In the genomic region with DNA sequence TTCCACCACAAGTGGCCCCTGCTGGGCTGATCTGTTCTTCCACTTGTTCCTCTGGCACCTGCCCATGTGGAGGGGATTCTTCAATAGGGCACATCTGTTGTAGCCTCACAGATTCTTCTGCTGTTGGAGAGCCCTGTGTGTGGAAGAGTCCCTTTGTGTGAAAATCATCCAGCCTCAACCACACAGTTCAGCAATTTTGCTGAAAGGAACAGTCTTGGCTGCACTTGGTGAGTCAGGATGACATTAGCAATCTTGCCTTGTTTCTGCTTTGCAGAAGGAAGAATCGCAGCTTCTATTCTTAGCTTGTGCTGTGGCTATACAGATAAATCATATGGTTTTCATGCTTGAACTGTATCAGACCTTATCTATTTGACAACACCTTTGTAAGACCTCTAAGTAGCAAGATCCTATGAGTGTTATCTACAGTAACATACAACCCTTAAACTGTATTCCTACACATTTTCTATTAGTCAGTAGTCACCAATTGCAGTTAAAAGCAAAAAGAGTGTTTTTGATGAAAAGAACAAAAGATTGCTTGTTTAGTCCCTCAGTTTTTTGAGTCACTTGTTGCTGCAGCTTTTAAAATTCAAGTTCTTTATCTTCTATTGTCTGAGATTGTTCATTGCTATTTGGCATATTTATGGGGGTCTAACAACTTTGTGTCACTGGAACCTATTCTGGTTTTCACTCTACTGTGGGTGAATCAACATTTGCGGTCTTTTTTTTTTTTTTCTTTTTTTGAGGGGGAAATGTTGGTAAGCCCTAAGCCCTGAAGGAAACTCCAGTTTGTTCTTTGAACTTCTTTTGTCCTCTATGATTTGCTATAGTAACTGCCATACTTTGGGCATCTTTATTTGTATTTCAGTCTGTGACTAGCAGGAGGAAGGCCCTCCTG, we compare ENCODE assay signal across 1 cellular context.
TF ChIP-seq lines count a peak whose summit lies in the region.

No MANE protein-coding gene starts in this region.

TF ChIP-seq in K562, 482 proteins besides CTCF, POLR2A, EP300 and RAD21 (continued from another document and continues in another):
- TF ChIP-seq, protein P1, sequence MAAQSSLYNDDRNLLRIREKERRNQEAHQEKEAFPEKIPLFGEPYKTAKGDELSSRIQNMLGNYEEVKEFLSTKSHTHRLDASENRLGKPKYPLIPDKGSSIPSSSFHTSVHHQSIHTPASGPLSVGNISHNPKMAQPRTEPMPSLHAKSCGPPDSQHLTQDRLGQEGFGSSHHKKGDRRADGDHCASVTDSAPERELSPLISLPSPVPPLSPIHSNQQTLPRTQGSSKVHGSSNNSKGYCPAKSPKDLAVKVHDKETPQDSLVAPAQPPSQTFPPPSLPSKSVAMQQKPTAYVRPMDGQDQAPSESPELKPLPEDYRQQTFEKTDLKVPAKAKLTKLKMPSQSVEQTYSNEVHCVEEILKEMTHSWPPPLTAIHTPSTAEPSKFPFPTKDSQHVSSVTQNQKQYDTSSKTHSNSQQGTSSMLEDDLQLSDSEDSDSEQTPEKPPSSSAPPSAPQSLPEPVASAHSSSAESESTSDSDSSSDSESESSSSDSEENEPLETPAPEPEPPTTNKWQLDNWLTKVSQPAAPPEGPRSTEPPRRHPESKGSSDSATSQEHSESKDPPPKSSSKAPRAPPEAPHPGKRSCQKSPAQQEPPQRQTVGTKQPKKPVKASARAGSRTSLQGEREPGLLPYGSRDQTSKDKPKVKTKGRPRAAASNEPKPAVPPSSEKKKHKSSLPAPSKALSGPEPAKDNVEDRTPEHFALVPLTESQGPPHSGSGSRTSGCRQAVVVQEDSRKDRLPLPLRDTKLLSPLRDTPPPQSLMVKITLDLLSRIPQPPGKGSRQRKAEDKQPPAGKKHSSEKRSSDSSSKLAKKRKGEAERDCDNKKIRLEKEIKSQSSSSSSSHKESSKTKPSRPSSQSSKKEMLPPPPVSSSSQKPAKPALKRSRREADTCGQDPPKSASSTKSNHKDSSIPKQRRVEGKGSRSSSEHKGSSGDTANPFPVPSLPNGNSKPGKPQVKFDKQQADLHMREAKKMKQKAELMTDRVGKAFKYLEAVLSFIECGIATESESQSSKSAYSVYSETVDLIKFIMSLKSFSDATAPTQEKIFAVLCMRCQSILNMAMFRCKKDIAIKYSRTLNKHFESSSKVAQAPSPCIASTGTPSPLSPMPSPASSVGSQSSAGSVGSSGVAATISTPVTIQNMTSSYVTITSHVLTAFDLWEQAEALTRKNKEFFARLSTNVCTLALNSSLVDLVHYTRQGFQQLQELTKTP (IDR thresholded peaks at IDR 0.05; ENCODE audit: low read depth in 1 of 2, partially characterized antibody in 2 of 2): peak; percentile 70 to 98
- TF ChIP-seq RBM34 (IDR thresholded peaks at IDR 0.05; ENCODE audit: borderline replicate concordance, insufficient read depth, low read length) (no peak), ATF3 (IDR thresholded peaks at IDR 0.05) (peak; percentile 95), ATF3 (CRISPR knock-in tag; conservative IDR thresholded peaks at IDR 0.05) (peak; percentile 65; the same call in 1 of the 2 replicates), KDM4B (IDR thresholded peaks at IDR 0.05; ENCODE audit: borderline replicate concordance in 2 of 2, low read depth in 1 of 2) (no peak; a peak in 1 of 4 replicates), FOXA3 (CRISPR knock-in tag; conservative IDR thresholded peaks at IDR 0.05 in 1 of 2, IDR thresholded peaks at IDR 0.05 in 1 of 2) (peak in 1 of 2 experiments; percentile 61; a peak in 2 of 4 replicates), CBFB (CRISPR knock-in tag; IDR thresholded peaks at IDR 0.05) (no peak), ZNF408 (CRISPR knock-in tag; IDR thresholded peaks at IDR 0.05; ENCODE audit: low read depth) (no peak), HDAC3 (IDR thresholded peaks at IDR 0.05; ENCODE audit: borderline replicate concordance, partially characterized antibody) (peak; percentile 99), EWSR1 (IDR thresholded peaks at IDR 0.05; ENCODE audit: borderline replicate concordance, low read depth, partially characterized antibody) (no peak), SRSF7 (optimal IDR thresholded peaks at IDR 0.05; ENCODE audit: low read depth, low read length) (no peak), ETV6 (IDR thresholded peaks at IDR 0.05; ENCODE audit: borderline replicate concordance in 1 of 2, low read depth in 2 of 2, low read length in 1 of 2) (peak in 1 of 2 experiments; percentile 91; a peak in 2 of 4 replicates), ETV6 (CRISPR knock-in tag; IDR thresholded peaks at IDR 0.05; ENCODE audit: borderline replicate concordance) (no peak), PPARD (CRISPR knock-in tag; IDR thresholded peaks at IDR 0.05) (no peak), HCFC1 (IDR thresholded peaks at IDR 0.05; ENCODE audit: low read depth, low read length) (peak; percentile 56), ZNF124 (CRISPR knock-in tag; IDR thresholded peaks at IDR 0.05) (no peak), ZNF707 (CRISPR knock-in tag; conservative IDR thresholded peaks at IDR 0.05) (no peak), RHOXF2B (CRISPR knock-in tag; conservative IDR thresholded peaks at IDR 0.05) (no peak), FOXP1 (CRISPR knock-in tag; IDR thresholded peaks at IDR 0.05) (no peak), FOXJ2 (tag; IDR thresholded peaks at IDR 0.05) (peak; percentile 88), SNRNP70 (optimal IDR thresholded peaks at IDR 0.05; ENCODE audit: low read depth, low read length) (no peak), NFYB (IDR thresholded peaks at IDR 0.05; ENCODE audit: extremely low read depth, insufficient read length) (no peak), SREBF1 (IDR thresholded peaks at IDR 0.05; ENCODE audit: borderline replicate concordance, low read depth, low read length) (no peak), POLR3A (IDR thresholded peaks at IDR 0.05; ENCODE audit: borderline replicate concordance, extremely low read depth, insufficient read depth, insufficient read length) (no peak), THRB (CRISPR knock-in tag; conservative IDR thresholded peaks at IDR 0.05) (0 out of 2 replicates have a peak, but pooled peaks have one; percentile 74), ARHGAP35 (IDR thresholded peaks at IDR 0.05; ENCODE audit: partially characterized antibody) (peak; percentile 50), HDAC1 (IDR thresholded peaks at IDR 0.05) (peak; percentile 94 to 99), ZNF282 (CRISPR knock-in tag; IDR thresholded peaks at IDR 0.05) (no peak), CBX8 (IDR thresholded peaks at IDR 0.05; ENCODE audit: borderline replicate concordance, extremely low read depth, low read depth, low read length, poor library complexity, severe bottlenecking) (no peak), ZNF561 (CRISPR knock-in tag; conservative IDR thresholded peaks at IDR 0.05) (no peak), ZNF57 (CRISPR knock-in tag; IDR thresholded peaks at IDR 0.05) (no peak), ZNF444 (CRISPR knock-in tag; IDR thresholded peaks at IDR 0.05) (peak; percentile 62), ARNT (IDR thresholded peaks at IDR 0.05) (peak; percentile 99), PRPF4 (IDR thresholded peaks at IDR 0.05; ENCODE audit: insufficient read depth, low read depth, low read length, poor library complexity, severe bottlenecking) (no peak), ZNF696 (CRISPR knock-in tag; conservative IDR thresholded peaks at IDR 0.05) (no peak), ASH1L (IDR thresholded peaks at IDR 0.05; ENCODE audit: borderline replicate concordance, low read depth, partially characterized antibody) (peak; percentile 25), ERF (CRISPR knock-in tag; IDR thresholded peaks at IDR 0.05) (no peak), GTF2E2 (tag; IDR thresholded peaks at IDR 0.05) (peak; percentile 92), TCF7 (IDR thresholded peaks at IDR 0.05; ENCODE audit: borderline replicate concordance) (peak; percentile 61; the same call in 1 of the 2 replicates), POLR2AphosphoS2 (IDR thresholded peaks at IDR 0.05; ENCODE audit: low read length) (no peak), TCFL5 (CRISPR knock-in tag; conservative IDR thresholded peaks at IDR 0.05) (0 out of 2 replicates have a peak, but pooled peaks have one; percentile 5), YY1 (IDR thresholded peaks at IDR 0.05; ENCODE audit: borderline replicate concordance in 1 of 3, control insufficient read depth in 1 of 3, extremely low read depth in 1 of 3, insufficient read depth in 3 of 3, insufficient read length in 1 of 3, insufficient replicate concordance in 2 of 3, low read depth in 1 of 3, low read length in 2 of 3) (no peak), GABPB2 (CRISPR knock-in tag; conservative IDR thresholded peaks at IDR 0.05) (no peak), ZNF717 (CRISPR knock-in tag; IDR thresholded peaks at IDR 0.05) (no peak)
- TF ChIP-seq, protein P2, sequence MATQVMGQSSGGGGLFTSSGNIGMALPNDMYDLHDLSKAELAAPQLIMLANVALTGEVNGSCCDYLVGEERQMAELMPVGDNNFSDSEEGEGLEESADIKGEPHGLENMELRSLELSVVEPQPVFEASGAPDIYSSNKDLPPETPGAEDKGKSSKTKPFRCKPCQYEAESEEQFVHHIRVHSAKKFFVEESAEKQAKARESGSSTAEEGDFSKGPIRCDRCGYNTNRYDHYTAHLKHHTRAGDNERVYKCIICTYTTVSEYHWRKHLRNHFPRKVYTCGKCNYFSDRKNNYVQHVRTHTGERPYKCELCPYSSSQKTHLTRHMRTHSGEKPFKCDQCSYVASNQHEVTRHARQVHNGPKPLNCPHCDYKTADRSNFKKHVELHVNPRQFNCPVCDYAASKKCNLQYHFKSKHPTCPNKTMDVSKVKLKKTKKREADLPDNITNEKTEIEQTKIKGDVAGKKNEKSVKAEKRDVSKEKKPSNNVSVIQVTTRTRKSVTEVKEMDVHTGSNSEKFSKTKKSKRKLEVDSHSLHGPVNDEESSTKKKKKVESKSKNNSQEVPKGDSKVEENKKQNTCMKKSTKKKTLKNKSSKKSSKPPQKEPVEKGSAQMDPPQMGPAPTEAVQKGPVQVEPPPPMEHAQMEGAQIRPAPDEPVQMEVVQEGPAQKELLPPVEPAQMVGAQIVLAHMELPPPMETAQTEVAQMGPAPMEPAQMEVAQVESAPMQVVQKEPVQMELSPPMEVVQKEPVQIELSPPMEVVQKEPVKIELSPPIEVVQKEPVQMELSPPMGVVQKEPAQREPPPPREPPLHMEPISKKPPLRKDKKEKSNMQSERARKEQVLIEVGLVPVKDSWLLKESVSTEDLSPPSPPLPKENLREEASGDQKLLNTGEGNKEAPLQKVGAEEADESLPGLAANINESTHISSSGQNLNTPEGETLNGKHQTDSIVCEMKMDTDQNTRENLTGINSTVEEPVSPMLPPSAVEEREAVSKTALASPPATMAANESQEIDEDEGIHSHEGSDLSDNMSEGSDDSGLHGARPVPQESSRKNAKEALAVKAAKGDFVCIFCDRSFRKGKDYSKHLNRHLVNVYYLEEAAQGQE (CRISPR knock-in tag; IDR thresholded peaks at IDR 0.05; ENCODE audit: low read depth): no peak
- TF ChIP-seq, protein P3, sequence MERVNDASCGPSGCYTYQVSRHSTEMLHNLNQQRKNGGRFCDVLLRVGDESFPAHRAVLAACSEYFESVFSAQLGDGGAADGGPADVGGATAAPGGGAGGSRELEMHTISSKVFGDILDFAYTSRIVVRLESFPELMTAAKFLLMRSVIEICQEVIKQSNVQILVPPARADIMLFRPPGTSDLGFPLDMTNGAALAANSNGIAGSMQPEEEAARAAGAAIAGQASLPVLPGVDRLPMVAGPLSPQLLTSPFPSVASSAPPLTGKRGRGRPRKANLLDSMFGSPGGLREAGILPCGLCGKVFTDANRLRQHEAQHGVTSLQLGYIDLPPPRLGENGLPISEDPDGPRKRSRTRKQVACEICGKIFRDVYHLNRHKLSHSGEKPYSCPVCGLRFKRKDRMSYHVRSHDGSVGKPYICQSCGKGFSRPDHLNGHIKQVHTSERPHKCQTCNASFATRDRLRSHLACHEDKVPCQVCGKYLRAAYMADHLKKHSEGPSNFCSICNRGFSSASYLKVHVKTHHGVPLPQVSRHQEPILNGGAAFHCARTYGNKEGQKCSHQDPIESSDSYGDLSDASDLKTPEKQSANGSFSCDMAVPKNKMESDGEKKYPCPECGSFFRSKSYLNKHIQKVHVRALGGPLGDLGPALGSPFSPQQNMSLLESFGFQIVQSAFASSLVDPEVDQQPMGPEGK (CRISPR knock-in tag; IDR thresholded peaks at IDR 0.05; ENCODE audit: borderline replicate concordance): no peak
- TF ChIP-seq, protein P4, sequence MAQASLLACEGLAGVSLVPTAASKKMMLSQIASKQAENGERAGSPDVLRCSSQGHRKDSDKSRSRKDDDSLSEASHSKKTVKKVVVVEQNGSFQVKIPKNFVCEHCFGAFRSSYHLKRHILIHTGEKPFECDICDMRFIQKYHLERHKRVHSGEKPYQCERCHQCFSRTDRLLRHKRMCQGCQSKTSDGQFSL (CRISPR knock-in tag; IDR thresholded peaks at IDR 0.05): no peak
- TF ChIP-seq, protein P4 (tag; IDR thresholded peaks at IDR 0.05): no peak
- TF ChIP-seq, protein P5, sequence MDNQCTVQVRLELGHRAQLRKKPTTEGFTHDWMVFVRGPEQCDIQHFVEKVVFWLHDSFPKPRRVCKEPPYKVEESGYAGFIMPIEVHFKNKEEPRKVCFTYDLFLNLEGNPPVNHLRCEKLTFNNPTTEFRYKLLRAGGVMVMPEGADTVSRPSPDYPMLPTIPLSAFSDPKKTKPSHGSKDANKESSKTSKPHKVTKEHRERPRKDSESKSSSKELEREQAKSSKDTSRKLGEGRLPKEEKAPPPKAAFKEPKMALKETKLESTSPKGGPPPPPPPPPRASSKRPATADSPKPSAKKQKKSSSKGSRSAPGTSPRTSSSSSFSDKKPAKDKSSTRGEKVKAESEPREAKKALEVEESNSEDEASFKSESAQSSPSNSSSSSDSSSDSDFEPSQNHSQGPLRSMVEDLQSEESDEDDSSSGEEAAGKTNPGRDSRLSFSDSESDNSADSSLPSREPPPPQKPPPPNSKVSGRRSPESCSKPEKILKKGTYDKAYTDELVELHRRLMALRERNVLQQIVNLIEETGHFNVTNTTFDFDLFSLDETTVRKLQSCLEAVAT (IDR thresholded peaks at IDR 0.05): peak in 1 of 2 experiments; percentile 65; a peak in 2 of 4 replicates
